In genomic region chr10:16811765-16812164, GRCh38 we compare ENCODE assay signal across 21 cellular contexts. TPM values are rescaled to one million over a fixed set of nuclear protein-coding genes. Genes with fewer than 3 reads are reported as not detected.
A peak's percentile ranks its signal among the peaks of the same experiment; 100 is the strongest.
DNase-seq lines count a peak whose midpoint lies in the region; ATAC-seq and TF ChIP-seq lines count a peak whose summit lies in the region.
"Had no signal": no experiment of that assay in that cellular context is flagged by ENCODE, and none has a peak within 500 bp of the region (broad histone marks: within the 10 kb centered on the region; RNA-seq: fewer than 3 reads in every experiment).

No MANE protein-coding gene starts in this region.

- H3K27me3 ChIP-seq in heart left ventricle, result no peaks in the 10 kb centered on the region
- no peaks in the 10 kb centered on the region for H3K27me3 ChIP-seq in Loucy (ENCODE audit: insufficient read depth, low read length, poor library complexity, severe bottlenecking)
- no peaks in the 10 kb centered on the region for H3K27me3 ChIP-seq in prostate gland (replicated peaks; ENCODE audit: insufficient read depth)
- H3K27me3 ChIP-seq: Peyer's patch, SJSA1 had no signal

- TF ChIP-seq POLR2A in heart left ventricle (IDR thresholded peaks at IDR 0.05) (no peak), erythroblast (IDR thresholded peaks at IDR 0.05; ENCODE audit: low read length) (no peak), prostate gland (IDR thresholded peaks at IDR 0.05) (no peak)

- intact Hi-C loops in heart left ventricle (cut with DNase I) (loop anchor here in 1 of 10 donors (2.0 kb wide), 1 partner anchor 907 kb away; no protein-coding TSS in a partner anchor), Right ventricle myocardium inferior (cut with DNase I) (loop anchor here (10.0 kb wide), 1 partner anchor 377 kb away; the partner anchor contains the start of gene PTER), prostate gland (cut with DNase I) (no loop called here)

- no peaks in the 10 kb centered on the region for H3K9me2 ChIP-seq in Loucy (replicated peaks; ENCODE audit: low read depth, low read length)

- no peaks in the 10 kb centered on the region for H3K9me3 Mint-ChIP-seq in stimulated activated effector memory CD8-positive, alpha-beta T cell treated with anti-CD3 and anti-CD28 coated beads, Interleukin-12 subunit alpha, Interleukin-12 subunit beta, amount 100 ng/mL, for 72 hours
- H3K9me3 Mint-ChIP-seq: CD14-positive monocyte had no signal

- WGBS in heart left ventricle, 4 donors, result 66 to 75% (median 70%) methylated on average over 6 of the region's 6 CpGs
- WGBS in prostate gland, result 91% methylated on average over 6 of the region's 6 CpGs

- H3K4me3 Mint-ChIP-seq in stimulated activated effector memory CD8-positive, alpha-beta T cell treated with anti-CD3 and anti-CD28 coated beads, Interleukin-12 subunit alpha, Interleukin-12 subunit beta, amount 100 ng/mL, for 72 hours, result no peak overlapping the region
- H3K4me3 Mint-ChIP-seq: CD14-positive monocyte had no signal

- H3K27ac Mint-ChIP-seq in stimulated activated effector memory CD8-positive, alpha-beta T cell treated with anti-CD3 and anti-CD28 coated beads, Interleukin-12 subunit alpha, Interleukin-12 subunit beta, amount 100 ng/mL, for 72 hours, result peak overlapping the region; percentile 82
- H3K27ac Mint-ChIP-seq: CD14-positive monocyte had no signal

- H4K20me1 ChIP-seq in Loucy (ENCODE audit: insufficient read depth, low read length, poor library complexity, severe bottlenecking), result no peaks in the 10 kb centered on the region

- peak overlapping the region in 9 of 12 donors; percentile 11 to 58 (median 27) for H3K27ac ChIP-seq in heart left ventricle
- no peak overlapping the region for H3K27ac ChIP-seq in coronary artery
- H3K27ac ChIP-seq in prostate gland, result no peak overlapping the region
- H3K27ac ChIP-seq: Peyer's patch, SJSA1 had no signal

- H3K36me3 Mint-ChIP-seq in stimulated activated effector memory CD8-positive, alpha-beta T cell treated with anti-CD3 and anti-CD28 coated beads, Interleukin-12 subunit alpha, Interleukin-12 subunit beta, amount 100 ng/mL, for 72 hours, result peaks cover 20% of the 10 kb centered on the region

- peaks cover 0 to 56% (median 22%) of the 10 kb centered on the region in 12 donors for H3K4me1 ChIP-seq in heart left ventricle
- H3K4me1 ChIP-seq in Loucy (ENCODE audit: insufficient read depth, low read length, poor library complexity, severe bottlenecking), result peaks cover 41% of the 10 kb centered on the region
- H3K4me1 ChIP-seq in prostate gland (replicated peaks), result no peaks in the 10 kb centered on the region

- H3K4me1 Mint-ChIP-seq in stimulated activated effector memory CD8-positive, alpha-beta T cell treated with anti-CD3 and anti-CD28 coated beads, Interleukin-12 subunit alpha, Interleukin-12 subunit beta, amount 100 ng/mL, for 72 hours, result peaks cover 25% of the 10 kb centered on the region

- DNase-seq in heart left ventricle (peak in 1 of 5 donors; percentile 20), Right ventricle myocardium inferior (ENCODE audit: missing footprints) (no peak), coronary artery (ENCODE audit: low spot score) (no peak), erythroblast (lab: John Stamatoyannopoulos, UW) (no peak), prostate gland (ENCODE audit: low spot score) (no peak)
- peak in 1 of 2 donors; percentile 42 for DNase-seq in stimulated activated effector memory CD8-positive, alpha-beta T cell treated with anti-CD3 and anti-CD28 coated beads, Interleukin-12 subunit alpha, Interleukin-12 subunit beta, amount 100 ng/mL, for 72 hours (ENCODE audit: low spot score in 2 of 2)
- DNase-seq: 8988T, AML-193, DMS53, GDM1, Karpas-422, NCI-H1417, NCI-H1694 treated with DMSO at 0.1 percent for 48 hours, NCI-H2081 treated with DMSO at 0.1 percent for 48 hours, NCI-H2171 treated with DMSO at 0.1 percent for 48 hours, NCI-H524 treated with DMSO at 0.1 percent for 48 hours, NCI-H82, Peyer's patch had no signal

- H2AFZ ChIP-seq in Loucy (ENCODE audit: low read length), result no peak overlapping the region

- no peaks in the 10 kb centered on the region for H3K9me3 ChIP-seq in heart left ventricle
- no peaks in the 10 kb centered on the region for H3K9me3 ChIP-seq in Loucy (ENCODE audit: insufficient read depth, low read depth, low read length)
- H3K9me3 ChIP-seq in prostate gland, result no peaks in the 10 kb centered on the region
- H3K9me3 ChIP-seq: Peyer's patch, SJSA1 had no signal

- peak in 2 of 4 donors; percentile 22 to 32 for ATAC-seq in heart left ventricle
- no peak for ATAC-seq in Right ventricle myocardium inferior
- ATAC-seq in stimulated activated effector memory CD8-positive, alpha-beta T cell treated with anti-CD3 and anti-CD28 coated beads, Interleukin-12 subunit alpha, Interleukin-12 subunit beta, amount 100 ng/mL, for 72 hours, result no peak

- H3K79me2 ChIP-seq in Loucy (ENCODE audit: insufficient read depth, low read length), result peaks cover 59% of the 10 kb centered on the region

- no peak overlapping the region for H3K9ac ChIP-seq in Loucy (ENCODE audit: low read depth, low read length, poor library complexity, severe bottlenecking)

- H3K36me3 ChIP-seq in heart left ventricle (peaks cover 0 to 18% (median 0%) of the 10 kb centered on the region in 9 donors), Loucy (ENCODE audit: insufficient read depth, low read length) (no peaks in the 10 kb centered on the region), prostate gland (no peaks in the 10 kb centered on the region)
- H3K36me3 ChIP-seq: Peyer's patch had no signal

- H3K4me2 ChIP-seq in Loucy (ENCODE audit: low read depth, low read length, poor library complexity, severe bottlenecking), result peak overlapping the region; percentile 58

- TF ChIP-seq CTCF in heart left ventricle (IDR thresholded peaks at IDR 0.05) (no peak), Loucy (conservative IDR thresholded peaks at IDR 0.05; ENCODE audit: low read length) (no peak), coronary artery (IDR thresholded peaks at IDR 0.05) (no peak), prostate gland (IDR thresholded peaks at IDR 0.05) (no peak)

- H3F3A ChIP-seq in Loucy (ENCODE audit: low read depth), result no peaks in the 10 kb centered on the region

- H3K4me3 ChIP-seq in heart left ventricle (no peak overlapping the region), Loucy (ENCODE audit: low read length, poor library complexity, severe bottlenecking) (peak overlapping the region; percentile 32), coronary artery (peak overlapping the region; percentile 7), prostate gland (no peak overlapping the region)
- H3K4me3 ChIP-seq: Peyer's patch, SJSA1 had no signal

RNA-seq across cellular contexts. Expression of gene RSU1, which starts 5.5 kb away (rescaled TPM):
- total RNA-seq in heart left ventricle (10 to 100 TPM; 42.3 to 84.1 (median 53.0) TPM), Right ventricle myocardium inferior (56.1 TPM), prostate gland (10 to 100 TPM; 32.2 to 49.3 TPM)
- polyA plus RNA-seq in heart left ventricle, result 10 to 100 TPM; 29.6 to 68.9 TPM

Comparison
In these comparisons a context has a peak if more than half of its experiments do, and no peak if none do; other contexts are left out.
1. H3K27ac ChIP-seq: peak in heart left ventricle (9 of 12); none in coronary artery (0 of 2) and prostate gland (0 of 2).
2. H3K4me3 ChIP-seq: peak in Loucy (single experiment) and coronary artery (single experiment); none in heart left ventricle (0 of 12) and prostate gland (0 of 2).